10 cellular contexts compared by ENCODE assay signal in genomic region chr9:6133346-6134063, GRCh38.
DNase-seq lines count a peak whose midpoint lies in the region; ATAC-seq, FAIRE-seq and TF ChIP-seq lines count a peak whose summit lies in the region.
"Had no signal": no experiment of that assay in that cellular context is flagged by ENCODE, and none has a peak within 500 bp of the region (broad histone marks: within the 10 kb centered on the region; RNA-seq: fewer than 3 reads in every experiment).

No MANE protein-coding gene starts in this region.

- H3K79me2 ChIP-seq in keratinocyte (ENCODE audit: control insufficient read depth, insufficient read depth, low read length): no peaks in the 10 kb centered on the region

- H3K9me1 ChIP-seq in keratinocyte (ENCODE audit: control insufficient read depth, extremely low read depth, insufficient read depth, low read length): no peaks in the 10 kb centered on the region

- H3K36me3 ChIP-seq in keratinocyte (ENCODE audit: control insufficient read depth in 2 of 2, extremely low read depth in 1 of 2, insufficient read depth in 2 of 2, low read length in 2 of 2): no peaks in the 10 kb centered on the region

- no peak for TF ChIP-seq CTCF in keratinocyte (optimal IDR thresholded peaks at IDR 0.05 in 1 of 3, IDR thresholded peaks at IDR 0.05 in 1 of 3, conservative IDR thresholded peaks at IDR 0.05 in 1 of 3; ENCODE audit: extremely low read depth in 1 of 3, insufficient read depth in 2 of 3, low read length in 3 of 3)

- peak; percentile 89 for FAIRE-seq in keratinocyte (lab: Jason Lieb, UNC)
- FAIRE-seq: colon had no signal

- H4K20me1 ChIP-seq in keratinocyte (ENCODE audit: control insufficient read depth, extremely low read depth, insufficient read depth, low read length): no peaks in the 10 kb centered on the region

- no peak overlapping the region for H3K27ac ChIP-seq in keratinocyte (ENCODE audit: control insufficient read depth, insufficient read depth, low read length)

- ATAC-seq in GM18870 (IDR thresholded peaks at IDR 0.05; ENCODE audit: unreplicated experiment) (peak; percentile 89), HG02610 (IDR thresholded peaks at IDR 0.05; ENCODE audit: unreplicated experiment) (peak; percentile 86)

- DNase-seq in Kasumi-1 (lab: John Stamatoyannopoulos, UW) (peak; percentile 73 to 74), keratinocyte (ENCODE audit: low read depth, low spot score) (peak; percentile 28), amniotic stem cell (lab: John Stamatoyannopoulos, UW) (no peak), NCI-H2107 treated with DMSO at 0.1 percent for 48 hours (lab: John Stamatoyannopoulos, UW; ENCODE audit: unreplicated experiment) (no peak)
- DNase-seq in NK-92 treated with Interleukin-12 subunit alpha and Interleukin-12 subunit beta, amount 100 ng/mL, for 24 hours (lab: John Stamatoyannopoulos, UW): no peak
- DNase-seq: activated CD4-positive, alpha-beta T cell treated with anti-CD3 and anti-CD28 coated beads, Interleukin-2, amount 10 ng/mL, durations not matched to agents 24 days and 14 days; NCI-H2171 had no signal

- H3K4me2 ChIP-seq in keratinocyte (ENCODE audit: control insufficient read depth, extremely low read depth, insufficient read depth, low read depth, low read length): peak overlapping the region; percentile 25

- H3K9ac ChIP-seq in keratinocyte (ENCODE audit: control insufficient read depth, extremely low read depth, insufficient read depth, low read length): no peak overlapping the region

- H3K4me3 ChIP-seq in keratinocyte (ENCODE audit: control insufficient read depth in 2 of 3, extremely low read depth in 1 of 3, insufficient read depth in 2 of 3, low read depth in 1 of 3, low read length in 3 of 3): no peak overlapping the region

- H3K9me3 ChIP-seq in keratinocyte (ENCODE audit: control insufficient read depth, low read depth, low read length): no peaks in the 10 kb centered on the region

- no peaks in the 10 kb centered on the region for H3K27me3 ChIP-seq in keratinocyte (ENCODE audit: control insufficient read depth, extremely low read depth, insufficient read depth, low read length)

- H3K4me1 ChIP-seq in keratinocyte (ENCODE audit: control insufficient read depth, extremely low read depth, insufficient read depth, low read length): peaks cover 23% of the 10 kb centered on the region

- H2AFZ ChIP-seq in keratinocyte (ENCODE audit: control insufficient read depth, low read length): peak overlapping the region; percentile 40

- dilution Hi-C loops in keratinocyte (cut with MboI; ENCODE audit: extremely low pct_ligation_motif_present, low sequenced_read_pairs): no loop called here

Comparison
In these comparisons a context has a peak if more than half of its experiments do, and no peak if none do; other contexts are left out.
1. DNase-seq: peak in Kasumi-1 (2 of 2) and keratinocyte (single experiment); none in amniotic stem cell (single experiment), NCI-H2107 treated with DMSO at 0.1 percent for 48 hours (single experiment) and NK-92 treated with Interleukin-12 subunit alpha and Interleukin-12 subunit beta, amount 100 ng/mL, for 24 hours (single experiment).